ENCODE assay signal across 9 cellular contexts in genomic region chr11:14418801-14419417, GRCh38. TPM values are rescaled to one million over a fixed set of nuclear protein-coding genes. Genes with fewer than 3 reads are reported as not detected.
DNase-seq lines count a peak whose midpoint lies in the region; ATAC-seq and TF ChIP-seq lines count a peak whose summit lies in the region.
"Had no signal": no experiment of that assay in that cellular context is flagged by ENCODE, and none has a peak within 500 bp of the region (broad histone marks: within the 10 kb centered on the region; RNA-seq: fewer than 3 reads in every experiment).

No MANE protein-coding gene starts in this region.

- ATAC-seq in upper lobe of right lung = peak; percentile 37
- no peak for ATAC-seq in GM19397 (IDR thresholded peaks at IDR 0.05; ENCODE audit: unreplicated experiment)
- ATAC-seq: esophagus mucosa had no signal

- H3K4me3 ChIP-seq in breast epithelium (no peak overlapping the region), esophagus squamous epithelium (no peak overlapping the region), upper lobe of right lung (no peak overlapping the region)

- intact Hi-C loops in MCF 10A (cut with micrococcal nuclease) (loop anchor here (1.0 to 5.0 kb wide), 2 partner anchors 62 to 119 kb away; partner anchors contain the start of gene RRAS2), breast epithelium (cut with DNase I; ENCODE audit: low total_unique reads) (no loop called here), esophagus squamous epithelium (cut with DNase I) (loop anchor here (10.0 kb wide), 1 partner anchor 114 kb away; no protein-coding TSS in a partner anchor), upper lobe of right lung (cut with DNase I) (no loop called here)
- intact Hi-C loops in activated T-helper 2 cell treated with anti-CD3 and anti-CD28 coated beads, Interferon-gamma antibody, Interleukin-2, Interleukin-4, amounts not matched to agents 10 μg/mL and 5 μg/mL and 100 μg/mL, durations not matched to agents 14 hours and 24 hours and 36 hours (cut with micrococcal nuclease) = loop anchor here (5.0 kb wide), 1 partner anchor 62 kb away; the partner anchor contains the start of gene RRAS2

- H3K27me3 Mint-ChIP-seq in MCF 10A (ENCODE audit: insufficient read depth, unreplicated experiment) = no peaks in the 10 kb centered on the region
- no peaks in the 10 kb centered on the region for H3K27me3 Mint-ChIP-seq in activated T-helper 2 cell treated with anti-CD3 and anti-CD28 coated beads, Interferon-gamma antibody, Interleukin-2, Interleukin-4, amounts not matched to agents 10 μg/mL and 5 μg/mL and 100 μg/mL, durations not matched to agents 14 hours and 24 hours and 36 hours (ENCODE audit: low read depth)

- H3K4me1 ChIP-seq in breast epithelium (no peaks in the 10 kb centered on the region), esophagus squamous epithelium (peaks cover 8 to 32% (median 19%) of the 10 kb centered on the region in 3 donors), upper lobe of right lung (peaks cover 24% of the 10 kb centered on the region)

- no peaks in the 10 kb centered on the region for H3K9me3 Mint-ChIP-seq in MCF 10A (ENCODE audit: unreplicated experiment)
- H3K9me3 Mint-ChIP-seq in activated T-helper 2 cell treated with anti-CD3 and anti-CD28 coated beads, Interferon-gamma antibody, Interleukin-2, Interleukin-4, amounts not matched to agents 10 μg/mL and 5 μg/mL and 100 μg/mL, durations not matched to agents 14 hours and 24 hours and 36 hours = no peaks in the 10 kb centered on the region

- H3K27ac ChIP-seq in breast epithelium = no peak overlapping the region
- H3K27ac ChIP-seq in esophagus squamous epithelium = no peak overlapping the region
- no peak overlapping the region for H3K27ac ChIP-seq in upper lobe of right lung

- CTCF ChIA-PET in MCF 10A (lab: Yijun Ruan, JAX) = interaction anchor here (0.5 to 9.7 kb wide), 44 partner anchors 10 to 1125 kb away, joined by 3 to 316 read pairs (median 4); partner anchors contain the start of gene RRAS2

- no peak overlapping the region for H3K4me3 Mint-ChIP-seq in MCF 10A (ENCODE audit: unreplicated experiment)
- no peak overlapping the region for H3K4me3 Mint-ChIP-seq in activated T-helper 2 cell treated with anti-CD3 and anti-CD28 coated beads, Interferon-gamma antibody, Interleukin-2, Interleukin-4, amounts not matched to agents 10 μg/mL and 5 μg/mL and 100 μg/mL, durations not matched to agents 14 hours and 24 hours and 36 hours (ENCODE audit: low read depth)

- TF ChIP-seq POLR2A in breast epithelium (IDR thresholded peaks at IDR 0.05) (no peak), esophagus squamous epithelium (IDR thresholded peaks at IDR 0.05) (no peak)

- H3K27me3 ChIP-seq in breast epithelium (no peaks in the 10 kb centered on the region), esophagus squamous epithelium (no peaks in the 10 kb centered on the region), upper lobe of right lung (no peaks in the 10 kb centered on the region)

- POLR2A ChIA-PET in MCF 10A (lab: Yijun Ruan, JAX) = interaction anchor here (0.7 to 2.8 kb wide), 14 partner anchors 17 to 220 kb away, joined by 3 to 13 read pairs (median 3); no protein-coding TSS in a partner anchor

- H3K9me3 ChIP-seq in breast epithelium (no peaks in the 10 kb centered on the region), esophagus squamous epithelium (no peaks in the 10 kb centered on the region), upper lobe of right lung (no peaks in the 10 kb centered on the region)

- peak; percentile 61 for TF ChIP-seq CTCF in MCF 10A (IDR thresholded peaks at IDR 0.05; ENCODE audit: unreplicated experiment)
- TF ChIP-seq CTCF in breast epithelium (IDR thresholded peaks at IDR 0.05) = no peak
- peak in 5 of 6 experiments; percentile 13 to 62 (median 29) for TF ChIP-seq CTCF in esophagus squamous epithelium (IDR thresholded peaks at IDR 0.05)
- TF ChIP-seq CTCF in upper lobe of right lung (IDR thresholded peaks at IDR 0.05) = peak; percentile 27

- no peaks in the 10 kb centered on the region for H3K36me3 Mint-ChIP-seq in MCF 10A (ENCODE audit: insufficient read depth, unreplicated experiment)
- no peaks in the 10 kb centered on the region for H3K36me3 Mint-ChIP-seq in activated T-helper 2 cell treated with anti-CD3 and anti-CD28 coated beads, Interferon-gamma antibody, Interleukin-2, Interleukin-4, amounts not matched to agents 10 μg/mL and 5 μg/mL and 100 μg/mL, durations not matched to agents 14 hours and 24 hours and 36 hours (ENCODE audit: low read depth)

- H3K4me1 Mint-ChIP-seq in MCF 10A (ENCODE audit: insufficient read depth, unreplicated experiment) = peaks cover 30% of the 10 kb centered on the region
- H3K4me1 Mint-ChIP-seq in activated T-helper 2 cell treated with anti-CD3 and anti-CD28 coated beads, Interferon-gamma antibody, Interleukin-2, Interleukin-4, amounts not matched to agents 10 μg/mL and 5 μg/mL and 100 μg/mL, durations not matched to agents 14 hours and 24 hours and 36 hours (ENCODE audit: low read depth) = peaks cover 41% of the 10 kb centered on the region

- H3K27ac Mint-ChIP-seq in MCF 10A (ENCODE audit: low read depth, unreplicated experiment) = peak overlapping the region; percentile 5
- no peak overlapping the region for H3K27ac Mint-ChIP-seq in activated T-helper 2 cell treated with anti-CD3 and anti-CD28 coated beads, Interferon-gamma antibody, Interleukin-2, Interleukin-4, amounts not matched to agents 10 μg/mL and 5 μg/mL and 100 μg/mL, durations not matched to agents 14 hours and 24 hours and 36 hours

- H3K36me3 ChIP-seq in breast epithelium (no peaks in the 10 kb centered on the region), esophagus squamous epithelium (no peaks in the 10 kb centered on the region), upper lobe of right lung (no peaks in the 10 kb centered on the region)

- BruUV-seq in MCF 10A (replicated peaks; lab: Mats Ljungman, UMichigan) = no TSS peak

- WGBS in esophagus squamous epithelium, 2 donors = 69 to 75% methylated on average over 6 of the region's 6 CpGs

- peak; percentile 81 for DNase-seq in MCF 10A (ENCODE audit: unreplicated experiment)
- no peak for DNase-seq in breast epithelium (ENCODE audit: low spot score in 2 of 2)
- peak; percentile 23 to 72 for DNase-seq in NCI-H526 (lab: John Stamatoyannopoulos, UW)
- DNase-seq in esophagus squamous epithelium (lab: John Stamatoyannopoulos, UW) = no peak
- DNase-seq in upper lobe of right lung = no peak
- DNase-seq in germinal center (ENCODE audit: low spot score) = no peak
- no peak for DNase-seq in activated T-helper 2 cell treated with anti-CD3 and anti-CD28 coated beads, Interferon-gamma antibody, Interleukin-2, Interleukin-4, amounts not matched to agents 10 μg/mL and 5 μg/mL and 100 μg/mL, durations not matched to agents 14 hours and 24 hours and 36 hours (ENCODE audit: low spot score)

RNA-seq across cellular contexts. Expression of gene RRAS2, which starts 59.9 kb away (rescaled TPM):
- total RNA-seq in MCF 10A (2022) (128 and 145 TPM in 2 replicates), breast epithelium (10 to 100 TPM; 37.4 to 58.1 (median 46.4) TPM), esophagus squamous epithelium (10 to 100 TPM; 14.1 to 42.5 (median 29.0) TPM), upper lobe of right lung (47.1 TPM)
- 64.4 and 65.2 TPM in 2 replicates for total RNA-seq in activated T-helper 2 cell treated with anti-CD3 and anti-CD28 coated beads, Interferon-gamma antibody, Interleukin-2, Interleukin-4, amounts not matched to agents 10 μg/mL and 5 μg/mL and 100 μg/mL, durations not matched to agents 14 hours and 24 hours and 36 hours

Comparison
In these comparisons a context has a peak if more than half of its experiments do, and no peak if none do; other contexts are left out.
1. DNase-seq: peak in MCF 10A (single experiment) and NCI-H526 (2 of 2); none in breast epithelium (0 of 2), esophagus squamous epithelium (single experiment), upper lobe of right lung (single experiment), germinal center (single experiment) and activated T-helper 2 cell treated with anti-CD3 and anti-CD28 coated beads, Interferon-gamma antibody, Interleukin-2, Interleukin-4, amounts not matched to agents 10 μg/mL and 5 μg/mL and 100 μg/mL, durations not matched to agents 14 hours and 24 hours and 36 hours (single experiment).
2. CTCF ChIP-seq: peak in MCF 10A (single experiment), esophagus squamous epithelium (5 of 6) and upper lobe of right lung (single experiment); none in breast epithelium (0 of 3).
3. intact Hi-C loops: an anchor here in MCF 10A (1.0 to 5.0 kb wide), esophagus squamous epithelium (10.0 kb wide) and activated T-helper 2 cell treated with anti-CD3 and anti-CD28 coated beads, Interferon-gamma antibody, Interleukin-2, Interleukin-4, amounts not matched to agents 10 μg/mL and 5 μg/mL and 100 μg/mL, durations not matched to agents 14 hours and 24 hours and 36 hours (5.0 kb wide); none called in breast epithelium and upper lobe of right lung.